ENCODE assay signal across 1 cellular context in the genomic region with DNA sequence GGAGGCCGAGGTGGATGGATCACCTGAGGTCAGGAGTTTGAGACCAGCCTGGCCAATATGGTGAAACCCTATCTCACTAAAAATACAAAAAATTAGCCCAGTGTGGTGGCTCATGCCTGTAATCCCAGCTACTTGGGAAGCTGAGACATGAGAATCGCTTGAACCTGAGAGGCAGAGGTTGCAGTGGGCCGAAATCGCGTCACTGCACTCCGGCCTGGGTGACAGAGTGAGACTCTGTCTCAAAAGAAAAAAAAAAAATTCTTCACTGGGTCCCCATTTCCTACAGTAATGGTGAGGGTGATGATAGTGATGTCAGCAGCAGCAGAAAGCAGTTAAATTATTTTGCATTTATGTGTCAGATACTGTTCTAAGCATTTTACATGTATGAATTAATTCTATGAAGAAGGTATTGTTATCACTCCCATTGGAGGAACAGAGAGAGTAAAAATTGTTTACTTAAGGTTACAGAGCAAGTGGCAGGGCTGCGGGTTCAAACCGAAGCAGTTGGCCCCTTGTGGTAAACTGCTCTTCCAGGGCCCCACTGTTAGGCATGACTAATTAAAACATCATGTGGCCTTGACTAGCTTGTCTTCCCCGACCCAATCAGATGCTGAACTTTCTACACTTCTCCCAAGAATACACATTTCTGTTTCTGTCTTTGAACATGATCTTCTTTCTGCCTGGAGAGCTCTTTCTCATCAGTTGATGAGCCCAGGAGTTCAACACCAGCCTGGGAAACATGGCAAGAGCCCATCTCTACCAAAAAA.
TF ChIP-seq lines count a peak whose summit lies in the region.

No MANE protein-coding gene starts in this region.

TF ChIP-seq in GM23338, 12 proteins besides CTCF, POLR2A, EP300 and RAD21 (continued from another document):
- TF ChIP-seq, protein P1, sequence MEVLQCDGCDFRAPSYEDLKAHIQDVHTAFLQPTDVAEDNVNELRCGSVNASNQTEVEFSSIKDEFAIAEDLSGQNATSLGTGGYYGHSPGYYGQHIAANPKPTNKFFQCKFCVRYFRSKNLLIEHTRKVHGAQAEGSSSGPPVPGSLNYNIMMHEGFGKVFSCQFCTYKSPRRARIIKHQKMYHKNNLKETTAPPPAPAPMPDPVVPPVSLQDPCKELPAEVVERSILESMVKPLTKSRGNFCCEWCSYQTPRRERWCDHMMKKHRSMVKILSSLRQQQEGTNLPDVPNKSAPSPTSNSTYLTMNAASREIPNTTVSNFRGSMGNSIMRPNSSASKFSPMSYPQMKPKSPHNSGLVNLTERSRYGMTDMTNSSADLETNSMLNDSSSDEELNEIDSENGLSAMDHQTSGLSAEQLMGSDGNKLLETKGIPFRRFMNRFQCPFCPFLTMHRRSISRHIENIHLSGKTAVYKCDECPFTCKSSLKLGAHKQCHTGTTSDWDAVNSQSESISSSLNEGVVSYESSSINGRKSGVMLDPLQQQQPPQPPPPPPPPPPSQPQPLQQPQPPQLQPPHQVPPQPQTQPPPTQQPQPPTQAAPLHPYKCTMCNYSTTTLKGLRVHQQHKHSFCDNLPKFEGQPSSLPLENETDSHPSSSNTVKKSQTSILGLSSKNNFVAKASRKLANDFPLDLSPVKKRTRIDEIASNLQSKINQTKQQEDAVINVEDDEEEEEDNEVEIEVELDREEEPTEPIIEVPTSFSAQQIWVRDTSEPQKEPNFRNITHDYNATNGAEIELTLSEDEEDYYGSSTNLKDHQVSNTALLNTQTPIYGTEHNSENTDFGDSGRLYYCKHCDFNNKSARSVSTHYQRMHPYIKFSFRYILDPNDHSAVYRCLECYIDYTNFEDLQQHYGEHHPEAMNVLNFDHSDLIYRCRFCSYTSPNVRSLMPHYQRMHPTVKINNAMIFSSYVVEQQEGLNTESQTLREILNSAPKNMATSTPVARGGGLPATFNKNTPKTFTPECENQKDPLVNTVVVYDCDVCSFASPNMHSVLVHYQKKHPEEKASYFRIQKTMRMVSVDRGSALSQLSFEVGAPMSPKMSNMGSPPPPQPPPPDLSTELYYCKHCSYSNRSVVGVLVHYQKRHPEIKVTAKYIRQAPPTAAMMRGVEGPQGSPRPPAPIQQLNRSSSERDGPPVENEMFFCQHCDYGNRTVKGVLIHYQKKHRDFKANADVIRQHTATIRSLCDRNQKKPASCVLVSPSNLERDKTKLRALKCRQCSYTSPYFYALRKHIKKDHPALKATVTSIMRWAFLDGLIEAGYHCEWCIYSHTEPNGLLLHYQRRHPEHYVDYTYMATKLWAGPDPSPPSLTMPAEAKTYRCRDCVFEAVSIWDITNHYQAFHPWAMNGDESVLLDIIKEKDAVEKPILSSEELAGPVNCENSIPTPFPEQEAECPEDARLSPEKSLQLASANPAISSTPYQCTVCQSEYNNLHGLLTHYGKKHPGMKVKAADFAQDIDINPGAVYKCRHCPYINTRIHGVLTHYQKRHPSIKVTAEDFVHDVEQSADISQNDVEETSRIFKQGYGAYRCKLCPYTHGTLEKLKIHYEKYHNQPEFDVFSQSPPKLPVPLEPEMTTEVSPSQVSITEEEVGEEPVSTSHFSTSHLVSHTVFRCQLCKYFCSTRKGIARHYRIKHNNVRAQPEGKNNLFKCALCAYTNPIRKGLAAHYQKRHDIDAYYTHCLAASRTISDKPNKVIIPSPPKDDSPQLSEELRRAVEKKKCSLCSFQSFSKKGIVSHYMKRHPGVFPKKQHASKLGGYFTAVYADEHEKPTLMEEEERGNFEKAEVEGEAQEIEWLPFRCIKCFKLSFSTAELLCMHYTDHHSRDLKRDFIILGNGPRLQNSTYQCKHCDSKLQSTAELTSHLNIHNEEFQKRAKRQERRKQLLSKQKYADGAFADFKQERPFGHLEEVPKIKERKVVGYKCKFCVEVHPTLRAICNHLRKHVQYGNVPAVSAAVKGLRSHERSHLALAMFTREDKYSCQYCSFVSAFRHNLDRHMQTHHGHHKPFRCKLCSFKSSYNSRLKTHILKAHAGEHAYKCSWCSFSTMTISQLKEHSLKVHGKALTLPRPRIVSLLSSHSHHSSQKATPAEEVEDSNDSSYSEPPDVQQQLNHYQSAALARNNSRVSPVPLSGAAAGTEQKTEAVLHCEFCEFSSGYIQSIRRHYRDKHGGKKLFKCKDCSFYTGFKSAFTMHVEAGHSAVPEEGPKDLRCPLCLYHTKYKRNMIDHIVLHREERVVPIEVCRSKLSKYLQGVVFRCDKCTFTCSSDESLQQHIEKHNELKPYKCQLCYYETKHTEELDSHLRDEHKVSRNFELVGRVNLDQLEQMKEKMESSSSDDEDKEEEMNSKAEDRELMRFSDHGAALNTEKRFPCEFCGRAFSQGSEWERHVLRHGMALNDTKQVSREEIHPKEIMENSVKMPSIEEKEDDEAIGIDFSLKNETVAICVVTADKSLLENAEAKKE (CRISPR knock-in tag; IDR thresholded peaks at IDR 0.05): no peak
- TF ChIP-seq, protein P2, sequence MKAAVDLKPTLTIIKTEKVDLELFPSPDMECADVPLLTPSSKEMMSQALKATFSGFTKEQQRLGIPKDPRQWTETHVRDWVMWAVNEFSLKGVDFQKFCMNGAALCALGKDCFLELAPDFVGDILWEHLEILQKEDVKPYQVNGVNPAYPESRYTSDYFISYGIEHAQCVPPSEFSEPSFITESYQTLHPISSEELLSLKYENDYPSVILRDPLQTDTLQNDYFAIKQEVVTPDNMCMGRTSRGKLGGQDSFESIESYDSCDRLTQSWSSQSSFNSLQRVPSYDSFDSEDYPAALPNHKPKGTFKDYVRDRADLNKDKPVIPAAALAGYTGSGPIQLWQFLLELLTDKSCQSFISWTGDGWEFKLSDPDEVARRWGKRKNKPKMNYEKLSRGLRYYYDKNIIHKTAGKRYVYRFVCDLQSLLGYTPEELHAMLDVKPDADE (IDR thresholded peaks at IDR 0.05): no peak
- TF ChIP-seq, protein P3, sequence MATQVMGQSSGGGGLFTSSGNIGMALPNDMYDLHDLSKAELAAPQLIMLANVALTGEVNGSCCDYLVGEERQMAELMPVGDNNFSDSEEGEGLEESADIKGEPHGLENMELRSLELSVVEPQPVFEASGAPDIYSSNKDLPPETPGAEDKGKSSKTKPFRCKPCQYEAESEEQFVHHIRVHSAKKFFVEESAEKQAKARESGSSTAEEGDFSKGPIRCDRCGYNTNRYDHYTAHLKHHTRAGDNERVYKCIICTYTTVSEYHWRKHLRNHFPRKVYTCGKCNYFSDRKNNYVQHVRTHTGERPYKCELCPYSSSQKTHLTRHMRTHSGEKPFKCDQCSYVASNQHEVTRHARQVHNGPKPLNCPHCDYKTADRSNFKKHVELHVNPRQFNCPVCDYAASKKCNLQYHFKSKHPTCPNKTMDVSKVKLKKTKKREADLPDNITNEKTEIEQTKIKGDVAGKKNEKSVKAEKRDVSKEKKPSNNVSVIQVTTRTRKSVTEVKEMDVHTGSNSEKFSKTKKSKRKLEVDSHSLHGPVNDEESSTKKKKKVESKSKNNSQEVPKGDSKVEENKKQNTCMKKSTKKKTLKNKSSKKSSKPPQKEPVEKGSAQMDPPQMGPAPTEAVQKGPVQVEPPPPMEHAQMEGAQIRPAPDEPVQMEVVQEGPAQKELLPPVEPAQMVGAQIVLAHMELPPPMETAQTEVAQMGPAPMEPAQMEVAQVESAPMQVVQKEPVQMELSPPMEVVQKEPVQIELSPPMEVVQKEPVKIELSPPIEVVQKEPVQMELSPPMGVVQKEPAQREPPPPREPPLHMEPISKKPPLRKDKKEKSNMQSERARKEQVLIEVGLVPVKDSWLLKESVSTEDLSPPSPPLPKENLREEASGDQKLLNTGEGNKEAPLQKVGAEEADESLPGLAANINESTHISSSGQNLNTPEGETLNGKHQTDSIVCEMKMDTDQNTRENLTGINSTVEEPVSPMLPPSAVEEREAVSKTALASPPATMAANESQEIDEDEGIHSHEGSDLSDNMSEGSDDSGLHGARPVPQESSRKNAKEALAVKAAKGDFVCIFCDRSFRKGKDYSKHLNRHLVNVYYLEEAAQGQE (IDR thresholded peaks at IDR 0.05; ENCODE audit: unreplicated experiment): no peak
- TF ChIP-seq ZNF114 (CRISPR knock-in tag; IDR thresholded peaks at IDR 0.05) (no peak), EZH2phosphoT487 (IDR thresholded peaks at IDR 0.05; ENCODE audit: unreplicated experiment) (no peak), POLR2AphosphoS5 (IDR thresholded peaks at IDR 0.05; ENCODE audit: low read depth) (no peak), STAT1 (IDR thresholded peaks at IDR 0.05; ENCODE audit: unreplicated experiment) (no peak), CREB1 (CRISPR knock-in tag; IDR thresholded peaks at IDR 0.05; ENCODE audit: low read depth) (no peak), EZH2 (IDR thresholded peaks at IDR 0.05; ENCODE audit: low read depth, unreplicated experiment) (no peak)
